In genomic region chr1:247357781-247358211, GRCh38 we compare ENCODE assay signal across 8 cellular contexts. TPM values are rescaled to one million over a fixed set of nuclear protein-coding genes. Genes with fewer than 3 reads are reported as not detected.
DNase-seq lines count a peak whose midpoint lies in the region; ATAC-seq and TF ChIP-seq lines count a peak whose summit lies in the region.

No MANE protein-coding gene starts in this region.

- WGBS in gastroesophageal sphincter (ENCODE audit: low coverage in 1 of 2), 2 donors: 48% methylated on average over 6 of the region's 6 CpGs; no CpG with 5 or more reads in 1 of the 2 donors

- H3K9me3 ChIP-seq in gastroesophageal sphincter: no peaks in the 10 kb centered on the region

- ATAC-seq in GM19351 (IDR thresholded peaks at IDR 0.05; ENCODE audit: unreplicated experiment): peak; percentile 86
- peak; percentile 84 for ATAC-seq in HG03135 (IDR thresholded peaks at IDR 0.05; ENCODE audit: unreplicated experiment)
- ATAC-seq in gastroesophageal sphincter: peak; percentile 22
- ATAC-seq in effector memory CD8-positive, alpha-beta T cell (replicated peaks): no peak

- TF ChIP-seq POLR2A in gastroesophageal sphincter (IDR thresholded peaks at IDR 0.05): no peak

- no peak for TF ChIP-seq CTCF in gastroesophageal sphincter (IDR thresholded peaks at IDR 0.05)

- peak; percentile 41 for DNase-seq in AG08396 (ENCODE audit: low spot score)
- no peak for DNase-seq in NCI-H510A (lab: John Stamatoyannopoulos, UW)
- no peak for DNase-seq in activated CD4-positive, alpha-beta T cell treated with anti-CD3 and anti-CD28 coated beads for 4 hours
- DNase-seq in effector memory CD8-positive, alpha-beta T cell: no peak
- DNase-seq in stimulated activated CD4-positive, alpha-beta T cell treated with anti-CD3 and anti-CD28 coated beads, Interleukin-2, amount 100 ng/mL, for 48 hours: no peak

- peaks cover 0 to 9% (median 0%) of the 10 kb centered on the region in 3 donors for H3K4me1 ChIP-seq in gastroesophageal sphincter

- no peaks in the 10 kb centered on the region for H3K36me3 Mint-ChIP-seq in effector memory CD8-positive, alpha-beta T cell (ENCODE audit: insufficient read depth)

- H3K27ac ChIP-seq in gastroesophageal sphincter: no peak overlapping the region

- H3K4me3 Mint-ChIP-seq in effector memory CD8-positive, alpha-beta T cell: no peak overlapping the region

- no peaks in the 10 kb centered on the region for H3K4me1 Mint-ChIP-seq in effector memory CD8-positive, alpha-beta T cell (ENCODE audit: low read depth in 2 of 2)

- peaks cover 64 to 80% of the 10 kb centered on the region in 2 donors for H3K27me3 Mint-ChIP-seq in effector memory CD8-positive, alpha-beta T cell

- peaks cover 0 to 11% of the 10 kb centered on the region in 2 donors for H3K9me3 Mint-ChIP-seq in effector memory CD8-positive, alpha-beta T cell

- H3K27ac Mint-ChIP-seq in effector memory CD8-positive, alpha-beta T cell: no peak overlapping the region

- no peak overlapping the region for H3K4me3 ChIP-seq in gastroesophageal sphincter

- H3K36me3 ChIP-seq in gastroesophageal sphincter: no peaks in the 10 kb centered on the region

- no peak for TF ChIP-seq EP300 in gastroesophageal sphincter (IDR thresholded peaks at IDR 0.05)

- peaks cover 42% of the 10 kb centered on the region for H3K27me3 ChIP-seq in gastroesophageal sphincter

RNA-seq across cellular contexts. Expression of gene ZNF496, which starts 26.1 kb away (rescaled TPM):
- 10 to 100 TPM; 27.2 to 44.8 (median 40.6) TPM for total RNA-seq in gastroesophageal sphincter

RNA-seq across cellular contexts. Expression of gene NLRP3, which starts 58.2 kb away (rescaled TPM):
- total RNA-seq in gastroesophageal sphincter: 1 to 10 TPM in 3 of 4 donors, under 1 TPM in 1; 0.66 to 3.7 (median 3.1) TPM
